In the genomic region with DNA sequence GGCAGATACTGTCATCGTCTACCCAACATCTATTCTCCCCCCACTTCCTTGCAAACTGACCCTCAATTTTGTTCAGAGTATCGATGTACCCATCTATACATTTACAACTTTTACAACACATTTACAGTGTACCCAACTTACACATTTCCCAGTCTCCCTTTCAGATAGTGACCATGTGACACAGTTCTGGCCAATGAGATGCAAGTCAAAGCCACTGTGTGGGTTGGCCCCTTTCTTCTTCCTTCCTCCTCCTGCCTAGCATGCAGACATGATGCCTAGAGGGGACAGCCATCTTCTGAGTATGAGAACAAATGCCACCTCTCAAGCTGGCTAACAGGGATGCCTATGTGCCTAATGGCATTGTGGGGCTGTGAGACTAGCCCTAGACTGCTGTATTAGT, we compare ENCODE assay signal across 2 cellular contexts.
A peak's percentile ranks its signal among the peaks of the same experiment; 100 is the strongest.
TF ChIP-seq lines count a peak whose summit lies in the region.

No MANE protein-coding gene starts in this region.

TF ChIP-seq in GM23338, 12 proteins besides CTCF, POLR2A, EP300 and RAD21:
- no peak for TF ChIP-seq STAT1 (IDR thresholded peaks at IDR 0.05; ENCODE audit: unreplicated experiment)
- TF ChIP-seq ZNF331 (CRISPR knock-in tag; IDR thresholded peaks at IDR 0.05; ENCODE audit: low read depth) = no peak
- TF ChIP-seq ETS1 (IDR thresholded peaks at IDR 0.05) = no peak
TF ChIP-seq in GM23338: peak in this region for 0.

TF ChIP-seq in K562, 482 proteins besides CTCF, POLR2A, EP300 and RAD21:
- TF ChIP-seq ATF7 (IDR thresholded peaks at IDR 0.05) = no peak
- TF ChIP-seq, protein P1, sequence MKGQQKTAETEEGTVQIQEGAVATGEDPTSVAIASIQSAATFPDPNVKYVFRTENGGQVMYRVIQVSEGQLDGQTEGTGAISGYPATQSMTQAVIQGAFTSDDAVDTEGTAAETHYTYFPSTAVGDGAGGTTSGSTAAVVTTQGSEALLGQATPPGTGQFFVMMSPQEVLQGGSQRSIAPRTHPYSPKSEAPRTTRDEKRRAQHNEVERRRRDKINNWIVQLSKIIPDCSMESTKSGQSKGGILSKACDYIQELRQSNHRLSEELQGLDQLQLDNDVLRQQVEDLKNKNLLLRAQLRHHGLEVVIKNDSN (CRISPR knock-in tag; IDR thresholded peaks at IDR 0.05) = peak; percentile 80
- TF ChIP-seq, protein P2, sequence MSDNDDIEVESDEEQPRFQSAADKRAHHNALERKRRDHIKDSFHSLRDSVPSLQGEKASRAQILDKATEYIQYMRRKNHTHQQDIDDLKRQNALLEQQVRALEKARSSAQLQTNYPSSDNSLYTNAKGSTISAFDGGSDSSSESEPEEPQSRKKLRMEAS (CRISPR knock-in tag; IDR thresholded peaks at IDR 0.05) = peak; percentile 49; the same call in 1 of the 2 replicates
- TF ChIP-seq YY1 (IDR thresholded peaks at IDR 0.05; ENCODE audit: borderline replicate concordance in 1 of 3, control insufficient read depth in 1 of 3, extremely low read depth in 1 of 3, insufficient read depth in 3 of 3, insufficient read length in 1 of 3, insufficient replicate concordance in 2 of 3, low read depth in 1 of 3, low read length in 2 of 3) = peak in 1 of 3 experiments; percentile 47
- 0 out of 2 replicates have a peak, but pooled peaks have one; percentile 34 for TF ChIP-seq ZNF431 (CRISPR knock-in tag; IDR thresholded peaks at IDR 0.05)
- TF ChIP-seq ZNF407 (IDR thresholded peaks at IDR 0.05; ENCODE audit: low read depth) = no peak
- TF ChIP-seq NFYB (IDR thresholded peaks at IDR 0.05; ENCODE audit: extremely low read depth, insufficient read length) = peak; percentile 37
- TF ChIP-seq RAD51 (IDR thresholded peaks at IDR 0.05; ENCODE audit: borderline replicate concordance, low read depth) = peak; percentile 77
- TF ChIP-seq, protein P3, sequence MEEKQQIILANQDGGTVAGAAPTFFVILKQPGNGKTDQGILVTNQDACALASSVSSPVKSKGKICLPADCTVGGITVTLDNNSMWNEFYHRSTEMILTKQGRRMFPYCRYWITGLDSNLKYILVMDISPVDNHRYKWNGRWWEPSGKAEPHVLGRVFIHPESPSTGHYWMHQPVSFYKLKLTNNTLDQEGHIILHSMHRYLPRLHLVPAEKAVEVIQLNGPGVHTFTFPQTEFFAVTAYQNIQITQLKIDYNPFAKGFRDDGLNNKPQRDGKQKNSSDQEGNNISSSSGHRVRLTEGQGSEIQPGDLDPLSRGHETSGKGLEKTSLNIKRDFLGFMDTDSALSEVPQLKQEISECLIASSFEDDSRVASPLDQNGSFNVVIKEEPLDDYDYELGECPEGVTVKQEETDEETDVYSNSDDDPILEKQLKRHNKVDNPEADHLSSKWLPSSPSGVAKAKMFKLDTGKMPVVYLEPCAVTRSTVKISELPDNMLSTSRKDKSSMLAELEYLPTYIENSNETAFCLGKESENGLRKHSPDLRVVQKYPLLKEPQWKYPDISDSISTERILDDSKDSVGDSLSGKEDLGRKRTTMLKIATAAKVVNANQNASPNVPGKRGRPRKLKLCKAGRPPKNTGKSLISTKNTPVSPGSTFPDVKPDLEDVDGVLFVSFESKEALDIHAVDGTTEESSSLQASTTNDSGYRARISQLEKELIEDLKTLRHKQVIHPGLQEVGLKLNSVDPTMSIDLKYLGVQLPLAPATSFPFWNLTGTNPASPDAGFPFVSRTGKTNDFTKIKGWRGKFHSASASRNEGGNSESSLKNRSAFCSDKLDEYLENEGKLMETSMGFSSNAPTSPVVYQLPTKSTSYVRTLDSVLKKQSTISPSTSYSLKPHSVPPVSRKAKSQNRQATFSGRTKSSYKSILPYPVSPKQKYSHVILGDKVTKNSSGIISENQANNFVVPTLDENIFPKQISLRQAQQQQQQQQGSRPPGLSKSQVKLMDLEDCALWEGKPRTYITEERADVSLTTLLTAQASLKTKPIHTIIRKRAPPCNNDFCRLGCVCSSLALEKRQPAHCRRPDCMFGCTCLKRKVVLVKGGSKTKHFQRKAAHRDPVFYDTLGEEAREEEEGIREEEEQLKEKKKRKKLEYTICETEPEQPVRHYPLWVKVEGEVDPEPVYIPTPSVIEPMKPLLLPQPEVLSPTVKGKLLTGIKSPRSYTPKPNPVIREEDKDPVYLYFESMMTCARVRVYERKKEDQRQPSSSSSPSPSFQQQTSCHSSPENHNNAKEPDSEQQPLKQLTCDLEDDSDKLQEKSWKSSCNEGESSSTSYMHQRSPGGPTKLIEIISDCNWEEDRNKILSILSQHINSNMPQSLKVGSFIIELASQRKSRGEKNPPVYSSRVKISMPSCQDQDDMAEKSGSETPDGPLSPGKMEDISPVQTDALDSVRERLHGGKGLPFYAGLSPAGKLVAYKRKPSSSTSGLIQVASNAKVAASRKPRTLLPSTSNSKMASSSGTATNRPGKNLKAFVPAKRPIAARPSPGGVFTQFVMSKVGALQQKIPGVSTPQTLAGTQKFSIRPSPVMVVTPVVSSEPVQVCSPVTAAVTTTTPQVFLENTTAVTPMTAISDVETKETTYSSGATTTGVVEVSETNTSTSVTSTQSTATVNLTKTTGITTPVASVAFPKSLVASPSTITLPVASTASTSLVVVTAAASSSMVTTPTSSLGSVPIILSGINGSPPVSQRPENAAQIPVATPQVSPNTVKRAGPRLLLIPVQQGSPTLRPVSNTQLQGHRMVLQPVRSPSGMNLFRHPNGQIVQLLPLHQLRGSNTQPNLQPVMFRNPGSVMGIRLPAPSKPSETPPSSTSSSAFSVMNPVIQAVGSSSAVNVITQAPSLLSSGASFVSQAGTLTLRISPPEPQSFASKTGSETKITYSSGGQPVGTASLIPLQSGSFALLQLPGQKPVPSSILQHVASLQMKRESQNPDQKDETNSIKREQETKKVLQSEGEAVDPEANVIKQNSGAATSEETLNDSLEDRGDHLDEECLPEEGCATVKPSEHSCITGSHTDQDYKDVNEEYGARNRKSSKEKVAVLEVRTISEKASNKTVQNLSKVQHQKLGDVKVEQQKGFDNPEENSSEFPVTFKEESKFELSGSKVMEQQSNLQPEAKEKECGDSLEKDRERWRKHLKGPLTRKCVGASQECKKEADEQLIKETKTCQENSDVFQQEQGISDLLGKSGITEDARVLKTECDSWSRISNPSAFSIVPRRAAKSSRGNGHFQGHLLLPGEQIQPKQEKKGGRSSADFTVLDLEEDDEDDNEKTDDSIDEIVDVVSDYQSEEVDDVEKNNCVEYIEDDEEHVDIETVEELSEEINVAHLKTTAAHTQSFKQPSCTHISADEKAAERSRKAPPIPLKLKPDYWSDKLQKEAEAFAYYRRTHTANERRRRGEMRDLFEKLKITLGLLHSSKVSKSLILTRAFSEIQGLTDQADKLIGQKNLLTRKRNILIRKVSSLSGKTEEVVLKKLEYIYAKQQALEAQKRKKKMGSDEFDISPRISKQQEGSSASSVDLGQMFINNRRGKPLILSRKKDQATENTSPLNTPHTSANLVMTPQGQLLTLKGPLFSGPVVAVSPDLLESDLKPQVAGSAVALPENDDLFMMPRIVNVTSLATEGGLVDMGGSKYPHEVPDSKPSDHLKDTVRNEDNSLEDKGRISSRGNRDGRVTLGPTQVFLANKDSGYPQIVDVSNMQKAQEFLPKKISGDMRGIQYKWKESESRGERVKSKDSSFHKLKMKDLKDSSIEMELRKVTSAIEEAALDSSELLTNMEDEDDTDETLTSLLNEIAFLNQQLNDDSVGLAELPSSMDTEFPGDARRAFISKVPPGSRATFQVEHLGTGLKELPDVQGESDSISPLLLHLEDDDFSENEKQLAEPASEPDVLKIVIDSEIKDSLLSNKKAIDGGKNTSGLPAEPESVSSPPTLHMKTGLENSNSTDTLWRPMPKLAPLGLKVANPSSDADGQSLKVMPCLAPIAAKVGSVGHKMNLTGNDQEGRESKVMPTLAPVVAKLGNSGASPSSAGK (IDR thresholded peaks at IDR 0.05) = peak; percentile 40; the same call in 1 of the 2 replicates
- TF ChIP-seq, protein P4, sequence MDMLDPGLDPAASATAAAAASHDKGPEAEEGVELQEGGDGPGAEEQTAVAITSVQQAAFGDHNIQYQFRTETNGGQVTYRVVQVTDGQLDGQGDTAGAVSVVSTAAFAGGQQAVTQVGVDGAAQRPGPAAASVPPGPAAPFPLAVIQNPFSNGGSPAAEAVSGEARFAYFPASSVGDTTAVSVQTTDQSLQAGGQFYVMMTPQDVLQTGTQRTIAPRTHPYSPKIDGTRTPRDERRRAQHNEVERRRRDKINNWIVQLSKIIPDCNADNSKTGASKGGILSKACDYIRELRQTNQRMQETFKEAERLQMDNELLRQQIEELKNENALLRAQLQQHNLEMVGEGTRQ (CRISPR knock-in tag; IDR thresholded peaks at IDR 0.05) = peak; percentile 66
- TF ChIP-seq MAFF (IDR thresholded peaks at IDR 0.05; ENCODE audit: low read length) = no peak
- no peak for TF ChIP-seq ZKSCAN3 (CRISPR knock-in tag; IDR thresholded peaks at IDR 0.05)
- peak; percentile 21; the same call in 1 of the 2 replicates for TF ChIP-seq L3MBTL2 (IDR thresholded peaks at IDR 0.05)
TF ChIP-seq in K562: peak in this region for 9.
